Comparison of ENCODE assay signal across 10 cellular contexts in the genomic region with DNA sequence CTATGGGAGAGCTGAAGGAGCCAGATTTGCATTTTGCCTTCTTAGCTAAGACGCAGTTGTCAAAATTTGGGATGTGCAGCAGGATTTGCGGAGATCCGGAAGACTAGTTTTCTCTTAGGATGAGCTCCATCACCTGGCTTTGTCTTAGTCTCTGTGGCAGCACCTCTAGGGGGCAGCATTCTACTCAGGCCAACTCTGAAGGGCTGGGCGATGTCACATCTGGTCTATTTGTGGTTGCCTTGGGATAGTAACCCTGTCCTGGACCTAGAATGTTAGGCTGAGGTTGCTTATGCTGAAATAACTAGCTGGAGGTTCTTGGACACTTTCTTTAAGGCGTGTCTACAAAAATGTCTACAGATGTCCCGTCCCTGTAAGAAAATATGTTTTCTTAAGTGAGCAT.
A peak's percentile ranks its signal among the peaks of the same experiment; 100 is the strongest.
DNase-seq lines count a peak whose midpoint lies in the region; ATAC-seq and TF ChIP-seq lines count a peak whose summit lies in the region.
"Had no signal": no experiment of that assay in that cellular context is flagged by ENCODE, and none has a peak within 500 bp of the region (broad histone marks: within the 10 kb centered on the region; RNA-seq: fewer than 3 reads in every experiment).

No MANE protein-coding gene starts in this region.

- no peak overlapping the region for H3K4me3 ChIP-seq in AG10803 (ENCODE audit: low read length)
- H3K4me3 ChIP-seq in GM12875 (ENCODE audit: low read depth, low read length): no peak overlapping the region
- H3K4me3 ChIP-seq in PC-3 (ENCODE audit: low read length): no peak overlapping the region
- H3K4me3 ChIP-seq in hepatocyte: no peak overlapping the region
- no peak overlapping the region for H3K4me3 ChIP-seq in CD4-positive, alpha-beta memory T cell (ENCODE audit: low read length in 2 of 2)
- H3K4me3 ChIP-seq: adrenal gland, SK-N-MC had no signal

- no peaks in the 10 kb centered on the region for H3F3A ChIP-seq in PC-3 (ENCODE audit: low read length, unreplicated experiment)

- no peaks in the 10 kb centered on the region for H3K4me1 Mint-ChIP-seq in CD4-positive, alpha-beta memory T cell

- ATAC-seq in PC-3: no peak
- no peak for ATAC-seq in GM21515 (IDR thresholded peaks at IDR 0.05; ENCODE audit: unreplicated experiment)

- H3K27me3 Mint-ChIP-seq in CD4-positive, alpha-beta memory T cell: no peaks in the 10 kb centered on the region

- no peak overlapping the region for H3K27ac Mint-ChIP-seq in CD4-positive, alpha-beta memory T cell

- H3K4me1 ChIP-seq in PC-3 (ENCODE audit: insufficient read depth, low read length) (no peaks in the 10 kb centered on the region), hepatocyte (ENCODE audit: insufficient read depth) (no peaks in the 10 kb centered on the region)
- H3K4me1 ChIP-seq in CD4-positive, alpha-beta memory T cell (ENCODE audit: insufficient read depth, low read length): no peaks in the 10 kb centered on the region
- H3K4me1 ChIP-seq: adrenal gland had no signal

- no peaks in the 10 kb centered on the region for H3K79me2 ChIP-seq in PC-3 (ENCODE audit: low read length)
- H3K79me2 ChIP-seq in hepatocyte: no peaks in the 10 kb centered on the region

- H3K4me3 Mint-ChIP-seq in CD4-positive, alpha-beta memory T cell: no peak overlapping the region

- DNase-seq in AG10803 (ENCODE audit: low read depth): peak; percentile 22
- peak; percentile 25 for DNase-seq in PC-3
- peak; percentile 26 for DNase-seq in hepatocyte (ENCODE audit: low spot score)
- DNase-seq in OCI-M2 (lab: John Stamatoyannopoulos, UW; ENCODE audit: unreplicated experiment): no peak
- no peak for DNase-seq in cerebellum (ENCODE audit: low spot score)
- no peak for DNase-seq in CD4-positive, alpha-beta memory T cell
- DNase-seq: adrenal gland had no signal

- TF ChIP-seq CTCF in AG10803 (conservative IDR thresholded peaks at IDR 0.05; ENCODE audit: low read length) (peak; percentile 39; the same call in 1 of the 2 replicates), GM12875 (IDR thresholded peaks at IDR 0.05; ENCODE audit: borderline replicate concordance, insufficient read depth, low read depth, low read length) (peak; percentile 56), PC-3 (conservative IDR thresholded peaks at IDR 0.05; ENCODE audit: low read depth, low read length) (peak; percentile 59), hepatocyte (IDR thresholded peaks at IDR 0.05; ENCODE audit: poor library complexity) (peak; percentile 31)

- H3K9me3 Mint-ChIP-seq in CD4-positive, alpha-beta memory T cell: peaks cover 2 to 8% (median 3%) of the 10 kb centered on the region in 8 donors

- H3K27ac ChIP-seq in PC-3 (ENCODE audit: low read length) (no peak overlapping the region), hepatocyte (no peak overlapping the region)
- no peak overlapping the region for H3K27ac ChIP-seq in CD4-positive, alpha-beta memory T cell (ENCODE audit: low read depth, low read length)
- H3K27ac ChIP-seq: adrenal gland, SK-N-MC had no signal

- H3K36me3 Mint-ChIP-seq in CD4-positive, alpha-beta memory T cell: no peaks in the 10 kb centered on the region

- H3K4me2 ChIP-seq in PC-3 (ENCODE audit: low read length) (no peak overlapping the region), hepatocyte (no peak overlapping the region)

- H3K9ac ChIP-seq in PC-3 (ENCODE audit: low read length): no peak overlapping the region

- H3K9me3 ChIP-seq in PC-3 (ENCODE audit: low read length) (no peaks in the 10 kb centered on the region), hepatocyte (ENCODE audit: low read depth) (no peaks in the 10 kb centered on the region)
- H3K9me3 ChIP-seq in CD4-positive, alpha-beta memory T cell (ENCODE audit: control insufficient read depth in 1 of 2, low read length in 2 of 2): no peaks in the 10 kb centered on the region
- H3K9me3 ChIP-seq: adrenal gland had no signal

- H3K9me2 ChIP-seq in PC-3 (replicated peaks; ENCODE audit: low read length) (no peaks in the 10 kb centered on the region), hepatocyte (replicated peaks; ENCODE audit: insufficient read depth) (no peaks in the 10 kb centered on the region)

- no TSS peak for BruUV-seq in PC-3 (replicated peaks; lab: Mats Ljungman, UMichigan)

- H4K20me1 ChIP-seq in PC-3 (ENCODE audit: low read length) (no peaks in the 10 kb centered on the region), hepatocyte (ENCODE audit: insufficient read depth, poor library complexity, severe bottlenecking) (no peaks in the 10 kb centered on the region)

- H3K27me3 ChIP-seq in PC-3 (ENCODE audit: low read length) (no peaks in the 10 kb centered on the region), hepatocyte (no peaks in the 10 kb centered on the region)
- no peaks in the 10 kb centered on the region for H3K27me3 ChIP-seq in CD4-positive, alpha-beta memory T cell (ENCODE audit: insufficient read depth, low read length)
- H3K27me3 ChIP-seq: adrenal gland had no signal

- intact Hi-C loops in PC-3 (cut with micrococcal nuclease): no loop called here
- intact Hi-C loops in CD4-positive, alpha-beta memory T cell (cut with micrococcal nuclease): no loop called here

- H2AFZ ChIP-seq in PC-3 (ENCODE audit: low read length) (no peak overlapping the region), hepatocyte (no peak overlapping the region)

- 94% methylated on average over 6 of the region's 6 CpGs for WGBS in hepatocyte (ENCODE audit: low lambda C conversion rate, missing lambda C conversion rate)

- CTCF ChIA-PET in PC-3 (lab: Charles Lee): no interaction called here
- CTCF ChIA-PET in CD4-positive, alpha-beta memory T cell (lab: Charles Lee; ENCODE audit: partially characterized antibody): no interaction called here

- POLR2A ChIA-PET in PC-3 (lab: Charles Lee; ENCODE audit: unreplicated experiment): no interaction called here
- POLR2A ChIA-PET in CD4-positive, alpha-beta memory T cell (lab: Charles Lee; ENCODE audit: partially characterized antibody): no interaction called here

- H3K36me3 ChIP-seq in PC-3 (ENCODE audit: low read depth, low read length) (no peaks in the 10 kb centered on the region), hepatocyte (replicated peaks; ENCODE audit: insufficient read depth, low read depth) (no peaks in the 10 kb centered on the region)
- H3K36me3 ChIP-seq in CD4-positive, alpha-beta memory T cell (ENCODE audit: insufficient read depth, low read length): no peaks in the 10 kb centered on the region
- H3K36me3 ChIP-seq: adrenal gland had no signal

Comparison
In these comparisons a context has a peak if more than half of its experiments do, and no peak if none do; other contexts are left out.
1. DNase-seq: peak in AG10803 (single experiment), PC-3 (single experiment) and hepatocyte (single experiment); none in OCI-M2 (single experiment), cerebellum (single experiment) and CD4-positive, alpha-beta memory T cell (0 of 5).
2. Peak in every context shown above with its lines, with median percentiles within 50 percentile points of each other: CTCF ChIP-seq.